Comparison of ENCODE assay signal across 9 cellular contexts in genomic region chr17:46764709-46765401, GRCh38. TPM values are rescaled to one million over a fixed set of nuclear protein-coding genes. Genes with fewer than 3 reads are reported as not detected.
DNase-seq lines count a peak whose midpoint lies in the region; ATAC-seq and TF ChIP-seq lines count a peak whose summit lies in the region.
"Had no signal": no experiment of that assay in that cellular context is flagged by ENCODE, and none has a peak within 500 bp of the region (broad histone marks: within the 10 kb centered on the region; RNA-seq: fewer than 3 reads in every experiment).

No MANE protein-coding gene starts in this region.

- no peak overlapping the region; the same call in 1 of the 2 replicates for H3K14ac ChIP-seq in H9 (ENCODE audit: insufficient read depth, low read length)

- H3K23me2 ChIP-seq in H9 (ENCODE audit: insufficient read length, low read depth, low read length, poor library complexity, severe bottlenecking), result no peaks in the 10 kb centered on the region

- H4K5ac ChIP-seq in H9 (ENCODE audit: insufficient read length, low read depth, low read length), result no peak overlapping the region

- no peaks in the 10 kb centered on the region for H3F3A ChIP-seq in GM23338 (replicated peaks; ENCODE audit: low read depth)
- peaks cover 20% of the 10 kb centered on the region for H3F3A ChIP-seq in SK-N-SH (replicated peaks; ENCODE audit: insufficient read depth)

- H3K27ac Mint-ChIP-seq in GM23338 (no peak overlapping the region), H9 (no peak overlapping the region; a peak in 1 of 7 replicates)

- 39% methylated on average over 10 of the region's 13 CpGs for WGBS in SK-N-SH (ENCODE audit: low lambda C conversion rate)
- 60% methylated on average over 2 of the region's 13 CpGs; no CpG with 5 or more reads in 1 of the 2 donors for WGBS in gastroesophageal sphincter (ENCODE audit: low coverage in 1 of 2), 2 donors
- WGBS in H9 (ENCODE audit: extremely low coverage, insufficient read length, low lambda C conversion rate), result no CpG with 5 or more reads among the region's 13 CpGs

- no peak overlapping the region for H4K91ac ChIP-seq in H9 (ENCODE audit: insufficient read length, low read depth, low read length)

- H2BK5ac ChIP-seq in H9 (ENCODE audit: insufficient read length, low read length), result no peak overlapping the region

- H3K36me3 Mint-ChIP-seq in GM23338 (ENCODE audit: low read depth) (peaks cover 3% of the 10 kb centered on the region; the same call in 1 of the 3 replicates), H9 (ENCODE audit: insufficient read depth in 1 of 3, low read depth in 3 of 3) (peaks cover 0 to 68% (median 0%) of the 10 kb centered on the region in 3 experiments; a peak in 3 of 7 replicates)

- H3K27me3 Mint-ChIP-seq in GM23338 (ENCODE audit: insufficient read depth, low read depth, poor library complexity) (peaks cover 50% of the 10 kb centered on the region), H9 (ENCODE audit: low read depth) (peaks cover 24% of the 10 kb centered on the region)

- H2AK5ac ChIP-seq in H9 (ENCODE audit: insufficient read length, low read length), result no peak overlapping the region

- H3K27me3 ChIP-seq in GM23338 (ENCODE audit: insufficient read depth), result peaks cover 29% of the 10 kb centered on the region
- H3K27me3 ChIP-seq in SK-N-SH (ENCODE audit: insufficient read depth), result no peaks in the 10 kb centered on the region
- H3K27me3 ChIP-seq in gastroesophageal sphincter, result no peaks in the 10 kb centered on the region
- H3K27me3 ChIP-seq in H9 (ENCODE audit: insufficient read depth, low read length), result peaks cover 4% of the 10 kb centered on the region; the same call in 1 of the 2 replicates

- no peak overlapping the region for H3K4ac ChIP-seq in H9 (ENCODE audit: low read depth, low read length)

- H3K4me3 Mint-ChIP-seq in GM23338 (no peak overlapping the region), H9 (no peak overlapping the region; a peak in 1 of 5 replicates)

- no peak overlapping the region for H3K56ac ChIP-seq in H9 (ENCODE audit: insufficient read length, low read depth, low read length)

- H3K9ac ChIP-seq in SK-N-SH (no peak overlapping the region), H9 (ENCODE audit: extremely low read depth, insufficient read length, low read length) (no peak overlapping the region)

- TF ChIP-seq EP300 in SK-N-SH (IDR thresholded peaks at IDR 0.05; ENCODE audit: borderline replicate concordance in 1 of 2, low read depth in 1 of 2, low read length in 1 of 2) (peak in 1 of 2 experiments; percentile 91; a peak in 1 of 4 replicates), gastroesophageal sphincter (IDR thresholded peaks at IDR 0.05) (no peak)

- H4K8ac ChIP-seq in H9 (replicated peaks; ENCODE audit: insufficient read length, low read depth, low read length), result no peak overlapping the region

- H3K4me1 Mint-ChIP-seq in GM23338 (peaks cover 17% of the 10 kb centered on the region), H9 (peaks cover 16 to 30% of the 10 kb centered on the region in 2 experiments)

- no peaks in the 10 kb centered on the region for H3K36me3 ChIP-seq in GM23338 (ENCODE audit: insufficient read depth)
- H3K36me3 ChIP-seq in SK-N-SH (replicated peaks in 1 of 2; ENCODE audit: control insufficient read depth in 1 of 2, insufficient read depth in 2 of 2, low read length in 1 of 2), result no peaks in the 10 kb centered on the region
- no peaks in the 10 kb centered on the region for H3K36me3 ChIP-seq in gastroesophageal sphincter

- no peaks in the 10 kb centered on the region for H3K79me1 ChIP-seq in H9 (ENCODE audit: insufficient read depth, low read depth, low read length, poor library complexity, severe bottlenecking)

- 0 out of 3 replicates have a peak, but pooled peaks have one; percentile 16 for ATAC-seq in GM23338
- ATAC-seq in gastroesophageal sphincter, result peak; percentile 42
- ATAC-seq in HG02759 (IDR thresholded peaks at IDR 0.05; ENCODE audit: unreplicated experiment), result no peak
- no peak for ATAC-seq in HG03571 (IDR thresholded peaks at IDR 0.05; ENCODE audit: unreplicated experiment)

- no peak for TF ChIP-seq POLR2A in gastroesophageal sphincter (IDR thresholded peaks at IDR 0.05)

- CTCF ChIA-PET in SK-N-SH (lab: Yijun Ruan, JAX), result interaction anchor here (1.0 to 2.6 kb wide), 6 partner anchors 14 to 177 kb away, joined by 3 to 13 read pairs (median 5); no protein-coding TSS in a partner anchor

- H2BK120ac ChIP-seq in H9 (ENCODE audit: low read depth, low read length, poor library complexity, severe bottlenecking), result no peak overlapping the region

- H3K79me2 ChIP-seq in GM23338 (replicated peaks; ENCODE audit: insufficient read depth), result no peaks in the 10 kb centered on the region
- no peaks in the 10 kb centered on the region for H3K79me2 ChIP-seq in SK-N-SH (ENCODE audit: insufficient read depth)
- H3K79me2 ChIP-seq in H9 (ENCODE audit: insufficient read depth, low read length), result no peaks in the 10 kb centered on the region

- peaks cover 12% of the 10 kb centered on the region for H4K20me1 ChIP-seq in GM23338 (replicated peaks; ENCODE audit: insufficient read depth)
- no peaks in the 10 kb centered on the region for H4K20me1 ChIP-seq in SK-N-SH (ENCODE audit: insufficient read depth)
- H4K20me1 ChIP-seq in H9 (ENCODE audit: control insufficient read depth, insufficient read depth, insufficient read length), result no peaks in the 10 kb centered on the region

- no peaks in the 10 kb centered on the region for H3K9me2 ChIP-seq in GM23338 (ENCODE audit: insufficient read depth)
- no peaks in the 10 kb centered on the region for H3K9me2 ChIP-seq in SK-N-SH

- no peak overlapping the region for H3K23ac ChIP-seq in H9 (ENCODE audit: insufficient read length, low read depth, low read length)

- H3K4me2 ChIP-seq in GM23338 (no peak overlapping the region), SK-N-SH (peak overlapping the region; percentile 46), H9 (ENCODE audit: insufficient read depth, insufficient read length, low read length) (no peak overlapping the region)

- H2BK12ac ChIP-seq in H9 (ENCODE audit: insufficient read length, low read depth, low read length), result no peak overlapping the region

- no peak for TF ChIP-seq RAD21 in SK-N-SH (IDR thresholded peaks at IDR 0.05; ENCODE audit: low read length)

- TF ChIP-seq CTCF in GM23338 (conservative IDR thresholded peaks at IDR 0.05; ENCODE audit: low read depth in 2 of 2), result no peak
- TF ChIP-seq CTCF in SK-N-SH (IDR thresholded peaks at IDR 0.05), result no peak
- no peak for TF ChIP-seq CTCF in gastroesophageal sphincter (IDR thresholded peaks at IDR 0.05)
- no peak for TF ChIP-seq CTCF in H9 (conservative IDR thresholded peaks at IDR 0.05)

- POLR2A ChIA-PET in SK-N-SH (lab: Yijun Ruan, JAX), result no interaction called here

- H3K27ac ChIP-seq in GM23338 (ENCODE audit: low read depth) (no peak overlapping the region), SK-N-SH (ENCODE audit: low read depth in 2 of 2, low read length in 1 of 2) (peak overlapping the region; percentile 52 to 63), gastroesophageal sphincter (no peak overlapping the region), H9 (ENCODE audit: insufficient read length, low read depth, low read length) (no peak overlapping the region)

- H3K9me3 ChIP-seq in SK-N-SH (no peaks in the 10 kb centered on the region), gastroesophageal sphincter (no peaks in the 10 kb centered on the region), H9 (ENCODE audit: control insufficient read depth, low read depth, low read length) (no peaks in the 10 kb centered on the region)

- no peak overlapping the region for H2BK15ac ChIP-seq in H9 (ENCODE audit: low read depth, low read length)

- H3K4me1 ChIP-seq in GM23338 (ENCODE audit: insufficient read depth), result peaks cover 5% of the 10 kb centered on the region; the same call in 1 of the 2 replicates
- peaks cover 18 to 24% of the 10 kb centered on the region in 2 experiments; a peak in 3 of 4 replicates for H3K4me1 ChIP-seq in SK-N-SH (ENCODE audit: control insufficient read depth in 1 of 2, insufficient read depth in 2 of 2, low read depth in 1 of 2, low read length in 1 of 2)
- peaks cover 0 to 6% (median 0%) of the 10 kb centered on the region in 3 donors for H3K4me1 ChIP-seq in gastroesophageal sphincter
- no peaks in the 10 kb centered on the region for H3K4me1 ChIP-seq in H9 (ENCODE audit: insufficient read depth, low read length)

- H3K4me3 ChIP-seq in GM23338 (no peak overlapping the region), SK-N-SH (ENCODE audit: low read depth in 2 of 2, low read length in 1 of 2) (no peak overlapping the region), gastroesophageal sphincter (no peak overlapping the region), skeletal muscle cell (ENCODE audit: low read depth, low read length) (no peak overlapping the region)

- no peak overlapping the region for H3K18ac ChIP-seq in H9 (ENCODE audit: insufficient read length, low read depth, low read length)

- H2AFZ ChIP-seq in GM23338, result no peak overlapping the region
- peak overlapping the region; percentile 23; the same call in 1 of the 2 replicates for H2AFZ ChIP-seq in SK-N-SH (ENCODE audit: low read depth)
- no peak overlapping the region for H2AFZ ChIP-seq in H9 (ENCODE audit: low read length)

- H3T11ph ChIP-seq in H9 (ENCODE audit: low read length), result no peak overlapping the region

- H3K9me3 Mint-ChIP-seq in GM23338 (no peaks in the 10 kb centered on the region), H9 (no peaks in the 10 kb centered on the region; a peak in 1 of 5 replicates)

- no peak for DNase-seq in GM23338 (ENCODE audit: low spot score)
- DNase-seq in SK-N-SH, result peak; percentile 59
- DNase-seq in skeletal muscle cell (ENCODE audit: low read depth), result peak; percentile 65
- DNase-seq in NOMO-1 treated with dmso at 0.1 percent for 144 hours (lab: John Stamatoyannopoulos, UW; ENCODE audit: unreplicated experiment), result no peak
- no peak for DNase-seq in H9
- DNase-seq: activated CD4-positive, alpha-beta T cell treated with anti-CD3 and anti-CD28 coated beads for 4 hours had no signal

- H2BK20ac ChIP-seq in H9 (ENCODE audit: low read depth, low read length, poor library complexity, severe bottlenecking), result no peak overlapping the region

TF ChIP-seq in GM23338, 12 proteins besides CTCF, POLR2A, EP300 and RAD21 (continues in another document):
- TF ChIP-seq EZH2phosphoT487 (IDR thresholded peaks at IDR 0.05; ENCODE audit: unreplicated experiment) (no peak), ZNF114 (CRISPR knock-in tag; IDR thresholded peaks at IDR 0.05) (no peak), POLR2AphosphoS5 (IDR thresholded peaks at IDR 0.05; ENCODE audit: low read depth) (no peak)

RNA-seq across cellular contexts. Expression of gene WNT3, which starts 53.6 kb away (rescaled TPM):
- total RNA-seq in GM23338 (2014; rRNA removed; shearing (Covaris generic)), result 2.7 and 3.6 TPM in 2 replicates
- polyA plus RNA-seq in GM23338 (2016; fragmentation: Nextera tagmentation; extraction: Ambion mirVana), result 2.8 and 3.4 TPM in 2 replicates
- polyA plus RNA-seq in SK-N-SH (2012; rRNA removed), result 5.3 and 7.6 TPM in 2 replicates
- polyA plus RNA-seq in SK-N-SH (2012; cell fraction: cytosol; rRNA removed), result 3.7 and 4.9 TPM in 2 replicates
- polyA plus RNA-seq in SK-N-SH (2012; cell fraction: nucleus; rRNA removed), result 13.4 and 18.7 TPM in 2 replicates
- 1 to 10 TPM in 2 of 4 donors, under 1 TPM in 2; 0.62 to 1.4 (median 0.99) TPM for total RNA-seq in gastroesophageal sphincter
- 22.4 and 22.7 TPM in 2 replicates for total RNA-seq in H9 (2021)

Comparison
In these comparisons a context has a peak if more than half of its experiments do, and no peak if none do; other contexts are left out.
1. ATAC-seq: peak in GM23338 (single experiment) and gastroesophageal sphincter (single experiment); none in HG02759 (single experiment) and HG03571 (single experiment).
2. DNase-seq: peak in SK-N-SH (single experiment) and skeletal muscle cell (single experiment); none in GM23338 (single experiment), NOMO-1 treated with dmso at 0.1 percent for 144 hours (single experiment) and H9 (single experiment).
3. H3K27ac ChIP-seq: peak in SK-N-SH (2 of 2); none in GM23338 (single experiment), gastroesophageal sphincter (0 of 4) and H9 (single experiment).